8 cellular contexts compared by ENCODE assay signal in genomic region chr12:64780531-64781373, GRCh38. TPM values are rescaled to one million over a fixed set of nuclear protein-coding genes. Genes with fewer than 3 reads are reported as not detected.
DNase-seq lines count a peak whose midpoint lies in the region; ATAC-seq and TF ChIP-seq lines count a peak whose summit lies in the region.

No MANE protein-coding gene starts in this region.

- H3K36me3 Mint-ChIP-seq in CD14-positive monocyte, result peaks cover 9 to 13% of the 10 kb centered on the region in 2 donors
- H3K36me3 Mint-ChIP-seq in activated naive CD4-positive, alpha-beta T cell treated with anti-CD3 and anti-CD28 coated beads, Interleukin-2, amount 50 U/mL, for 24 hours, result peaks cover 5% of the 10 kb centered on the region

- intact Hi-C loops in CD14-positive monocyte (cut with micrococcal nuclease) (loop anchor here in 1 of 2 donors (10.0 kb wide), 2 partner anchors 46 to 236 kb away; no protein-coding TSS in a partner anchor), right cardiac atrium (cut with DNase I) (no loop called here)

- H3K4me1 ChIP-seq in right cardiac atrium (ENCODE audit: control insufficient read depth, insufficient read depth, low read length), result no peaks in the 10 kb centered on the region

- peaks cover 25% of the 10 kb centered on the region for H3K4me1 Mint-ChIP-seq in CD14-positive monocyte
- H3K4me1 Mint-ChIP-seq in activated naive CD4-positive, alpha-beta T cell treated with anti-CD3 and anti-CD28 coated beads, Interleukin-2, amount 50 U/mL, for 24 hours, result peaks cover 18% of the 10 kb centered on the region

- H3K27me3 Mint-ChIP-seq in CD14-positive monocyte (ENCODE audit: low read depth in 3 of 3), result peaks cover 57 to 72% (median 59%) of the 10 kb centered on the region in 3 donors
- H3K27me3 Mint-ChIP-seq in activated naive CD4-positive, alpha-beta T cell treated with anti-CD3 and anti-CD28 coated beads, Interleukin-2, amount 50 U/mL, for 24 hours, result peaks cover 62% of the 10 kb centered on the region

- H3K27me3 ChIP-seq in right cardiac atrium (ENCODE audit: control insufficient read depth, insufficient read depth), result no peaks in the 10 kb centered on the region

- H3K4me3 Mint-ChIP-seq in CD14-positive monocyte, result peak overlapping the region; percentile 93 to 95
- H3K4me3 Mint-ChIP-seq in activated naive CD4-positive, alpha-beta T cell treated with anti-CD3 and anti-CD28 coated beads, Interleukin-2, amount 50 U/mL, for 24 hours, result peak overlapping the region; percentile 84

- TF ChIP-seq CTCF in CD14-positive monocyte (IDR thresholded peaks at IDR 0.05), result no peak

- 1% methylated on average over 113 of the region's 113 CpGs for WGBS in right cardiac atrium

- H3K27ac Mint-ChIP-seq in CD14-positive monocyte, result peak overlapping the region in 4 of 7 donors; percentile 71 to 83 (median 78)
- no peak overlapping the region for H3K27ac Mint-ChIP-seq in activated naive CD4-positive, alpha-beta T cell treated with anti-CD3 and anti-CD28 coated beads, Interleukin-2, amount 50 U/mL, for 24 hours

- DNase-seq in CD14-positive monocyte (ENCODE audit: low spot score) (no peak), NCI-H2227 (lab: John Stamatoyannopoulos, UW; ENCODE audit: unreplicated experiment) (peak; percentile 72), right cardiac atrium (peak; percentile 54 to 84 (median 83)), retina (peak; percentile 80), putamen (ENCODE audit: low spot score) (no peak), OCI-M2 (lab: John Stamatoyannopoulos, UW; ENCODE audit: unreplicated experiment) (no peak)

- H3K27ac ChIP-seq in right cardiac atrium (ENCODE audit: low read length), result no peak overlapping the region

- peak overlapping the region; percentile 56 for H3K4me3 ChIP-seq in right cardiac atrium (ENCODE audit: low read length)

- peaks cover 7 to 30% (median 23%) of the 10 kb centered on the region in 7 donors for H3K9me3 Mint-ChIP-seq in CD14-positive monocyte
- H3K9me3 Mint-ChIP-seq in activated naive CD4-positive, alpha-beta T cell treated with anti-CD3 and anti-CD28 coated beads, Interleukin-2, amount 50 U/mL, for 24 hours, result peaks cover 22% of the 10 kb centered on the region

- no peaks in the 10 kb centered on the region for H3K9me3 ChIP-seq in right cardiac atrium (ENCODE audit: control insufficient read depth, low read length)

- ATAC-seq in GM21381 (IDR thresholded peaks at IDR 0.05; ENCODE audit: unreplicated experiment) (peak; percentile 42), right cardiac atrium (peak; percentile 84 to 86)

RNA-seq across cellular contexts. Expression of gene GNS, which starts 21.5 kb away (rescaled TPM):
- polyA plus RNA-seq in CD14-positive monocyte (100 to 1,000 TPM; 203 to 274 TPM), right cardiac atrium (33.6 TPM)
- 100 to 1,000 TPM in 1 of 4 donors, 10 to 100 TPM in 3; 90.8 to 105 (median 96.9) TPM for total RNA-seq in right cardiac atrium

RNA-seq across cellular contexts. Expression of gene TBC1D30, which starts 43.7 kb away (rescaled TPM):
- polyA plus RNA-seq in CD14-positive monocyte (1 to 10 TPM; 1.1 to 2.7 TPM), right cardiac atrium (0.57 TPM)
- 1 to 10 TPM; 1.3 to 1.6 (median 1.5) TPM for total RNA-seq in right cardiac atrium

Comparison
In these comparisons a context has a peak if more than half of its experiments do, and no peak if none do; other contexts are left out.
1. DNase-seq: peak in NCI-H2227 (single experiment), right cardiac atrium (3 of 3) and retina (single experiment); none in CD14-positive monocyte (single experiment), putamen (single experiment) and OCI-M2 (single experiment).